ENCODE assay signal across 17 cellular contexts in genomic region chr4:102552781-102553180, GRCh38. TPM values are rescaled to one million over a fixed set of nuclear protein-coding genes. Genes with fewer than 3 reads are reported as not detected.
DNase-seq lines count a peak whose midpoint lies in the region; ATAC-seq, FAIRE-seq and TF ChIP-seq lines count a peak whose summit lies in the region.
"Had no signal": no experiment of that assay in that cellular context is flagged by ENCODE, and none has a peak within 500 bp of the region (broad histone marks: within the 10 kb centered on the region; RNA-seq: fewer than 3 reads in every experiment).

No MANE protein-coding gene starts in this region.

- no peak for DNase-seq in activated naive CD4-positive, alpha-beta T cell treated with anti-CD3 and anti-CD28 coated beads, Interleukin-2, amount 10 ng/mL, durations not matched to agents 7 days and 5 days
- DNase-seq in activated naive CD4-positive, alpha-beta T cell treated with Interleukin-2 at 50 U/mL for 16 hours, result no peak
- DNase-seq in activated B cell treated with CpG ODN at 0.5 μM for 24 hours, result no peak
- DNase-seq in endothelial cell of umbilical vein (ENCODE audit: low read depth, low spot score), result peak; percentile 70
- no peak for DNase-seq in stimulated activated naive CD8-positive, alpha-beta T cell treated with anti-CD3 and anti-CD28 coated beads, Interleukin-15, amount 100 ng/mL, for 72 hours
- DNase-seq in GM19240 (ENCODE audit: insufficient read length, low spot score), result no peak
- DNase-seq: body of pancreas; DMS79 treated with DMSO at 0.1 percent for 48 hours; GOT3; heart left ventricle; NCI-H446; stimulated activated CD4-positive, alpha-beta T cell treated with anti-CD3 and anti-CD28 coated beads, Interleukin-2, amount 100 ng/mL, for 48 hours; T-helper 9 cell had no signal

- no peak overlapping the region for H2AFZ ChIP-seq in endothelial cell of umbilical vein (ENCODE audit: low read depth, low read length)

- H3K4me2 ChIP-seq in endothelial cell of umbilical vein (ENCODE audit: insufficient read depth, low read length), result peak overlapping the region; percentile 58

- TF ChIP-seq CTCF in activated B cell treated with CpG ODN at 0.5 μM for 24 hours (IDR thresholded peaks at IDR 0.05) (no peak), endothelial cell of umbilical vein (IDR thresholded peaks at IDR 0.05; ENCODE audit: extremely low read depth in 1 of 2, insufficient read depth in 1 of 2, low read depth in 1 of 2, low read length in 2 of 2) (no peak)

- ATAC-seq in activated B cell treated with CpG ODN at 0.5 μM for 24 hours (ENCODE audit: low read depth) (peak; percentile 62), HG03571 (IDR thresholded peaks at IDR 0.05; ENCODE audit: unreplicated experiment) (no peak), GM21737 (IDR thresholded peaks at IDR 0.05; ENCODE audit: unreplicated experiment) (no peak)
- peak; percentile 81 for ATAC-seq in stimulated activated naive CD8-positive, alpha-beta T cell treated with anti-CD3 and anti-CD28 coated beads, Interleukin-15, amount 100 ng/mL, for 72 hours
- ATAC-seq: body of pancreas, heart left ventricle, Panc1 had no signal

- H3K4me1 ChIP-seq in endothelial cell of umbilical vein (ENCODE audit: control insufficient read depth, extremely low read depth, insufficient read depth, low read length), result peaks cover 18% of the 10 kb centered on the region

- peak overlapping the region; percentile 40 for H3K27ac ChIP-seq in endothelial cell of umbilical vein (ENCODE audit: insufficient read depth, low read depth, low read length)
- H3K27ac ChIP-seq: body of pancreas had no signal

- no peak overlapping the region for H3K9ac ChIP-seq in endothelial cell of umbilical vein (replicated peaks; ENCODE audit: extremely low read depth, insufficient read depth, low read length)

- H3K27ac Mint-ChIP-seq in activated naive CD4-positive, alpha-beta T cell treated with anti-CD3 and anti-CD28 coated beads, Interleukin-2, amount 10 ng/mL, durations not matched to agents 7 days and 5 days, result peak overlapping the region; percentile 7
- peak overlapping the region; percentile 85 for H3K27ac Mint-ChIP-seq in activated B cell treated with CpG ODN at 0.5 μM for 24 hours
- peak overlapping the region in 1 of 2 donors; percentile 38 for H3K27ac Mint-ChIP-seq in stimulated activated naive CD8-positive, alpha-beta T cell treated with anti-CD3 and anti-CD28 coated beads, Interleukin-15, amount 100 ng/mL, for 72 hours

- H3K9me3 Mint-ChIP-seq in activated naive CD4-positive, alpha-beta T cell treated with anti-CD3 and anti-CD28 coated beads, Interleukin-2, amount 10 ng/mL, durations not matched to agents 7 days and 5 days, result no peaks in the 10 kb centered on the region
- no peaks in the 10 kb centered on the region for H3K9me3 Mint-ChIP-seq in activated B cell treated with CpG ODN at 0.5 μM for 24 hours
- no peaks in the 10 kb centered on the region for H3K9me3 Mint-ChIP-seq in stimulated activated naive CD8-positive, alpha-beta T cell treated with anti-CD3 and anti-CD28 coated beads, Interleukin-15, amount 100 ng/mL, for 72 hours

- no peaks in the 10 kb centered on the region for H3K9me1 ChIP-seq in endothelial cell of umbilical vein (replicated peaks; ENCODE audit: control insufficient read depth, extremely low read depth, insufficient read depth, low read length)

- no peaks in the 10 kb centered on the region for H3K36me3 ChIP-seq in endothelial cell of umbilical vein (ENCODE audit: control insufficient read depth in 2 of 2, extremely low read depth in 1 of 2, insufficient read depth in 2 of 2, low read length in 2 of 2)

- no TSS peak for BruUV-seq in endothelial cell of umbilical vein (replicated peaks; lab: Mats Ljungman, UMichigan)

- TF ChIP-seq POLR2A in endothelial cell of umbilical vein (IDR thresholded peaks at IDR 0.05; ENCODE audit: low read depth, low read length), result no peak

- peaks cover 2% of the 10 kb centered on the region for H3K79me2 ChIP-seq in endothelial cell of umbilical vein (ENCODE audit: control insufficient read depth, insufficient read depth, low read length)

- H3K4me3 Mint-ChIP-seq in activated naive CD4-positive, alpha-beta T cell treated with anti-CD3 and anti-CD28 coated beads, Interleukin-2, amount 10 ng/mL, durations not matched to agents 7 days and 5 days, result no peak overlapping the region
- H3K4me3 Mint-ChIP-seq in activated B cell treated with CpG ODN at 0.5 μM for 24 hours, result peak overlapping the region; percentile 70
- peak overlapping the region; percentile 35 to 65 for H3K4me3 Mint-ChIP-seq in stimulated activated naive CD8-positive, alpha-beta T cell treated with anti-CD3 and anti-CD28 coated beads, Interleukin-15, amount 100 ng/mL, for 72 hours

- no peaks in the 10 kb centered on the region for H3K9me3 ChIP-seq in endothelial cell of umbilical vein (replicated peaks; ENCODE audit: control insufficient read depth, insufficient read depth, low read length)
- H3K9me3 ChIP-seq: body of pancreas, heart left ventricle had no signal

- no peaks in the 10 kb centered on the region for H4K20me1 ChIP-seq in endothelial cell of umbilical vein (replicated peaks; ENCODE audit: control insufficient read depth, extremely low read depth, insufficient read depth, low read length)

- H3K36me3 Mint-ChIP-seq in activated naive CD4-positive, alpha-beta T cell treated with anti-CD3 and anti-CD28 coated beads, Interleukin-2, amount 10 ng/mL, durations not matched to agents 7 days and 5 days, result peaks cover 50% of the 10 kb centered on the region
- H3K36me3 Mint-ChIP-seq in activated B cell treated with CpG ODN at 0.5 μM for 24 hours (ENCODE audit: low read depth), result peaks cover 53% of the 10 kb centered on the region

- no peaks in the 10 kb centered on the region for H3K27me3 ChIP-seq in endothelial cell of umbilical vein (ENCODE audit: control insufficient read depth in 2 of 2, insufficient read depth in 2 of 2, low read length in 2 of 2)
- H3K27me3 ChIP-seq: body of pancreas, heart left ventricle had no signal

- dilution Hi-C loops in endothelial cell of umbilical vein (cut with MboI; ENCODE audit: extremely low pct_ligation_motif_present, low sequenced_read_pairs), result no loop called here

- intact Hi-C loops in activated B cell treated with CpG ODN at 0.5 μM for 24 hours (cut with micrococcal nuclease), result loop anchor here (1.0 to 2.0 kb wide), 2 partner anchors 12 to 16 kb away; no protein-coding TSS in a partner anchor
- intact Hi-C loops in endothelial cell of umbilical vein (cut with micrococcal nuclease), result no loop called here

- POLR2A ChIA-PET in activated B cell treated with CpG ODN at 0.5 μM for 24 hours (lab: Charles Lee), result interaction anchor here (1.7 to 2.5 kb wide), 2 partner anchors 12 to 51 kb away, joined by 5 to 9 read pairs; partner anchors contain the start of gene NFKB1
- POLR2A ChIA-PET in endothelial cell of umbilical vein (lab: Charles Lee), result no interaction called here

- peak; percentile 24 for FAIRE-seq in endothelial cell of umbilical vein (lab: Jason Lieb, UNC)
- FAIRE-seq: endometrium had no signal

- no peak overlapping the region for H3K4me3 ChIP-seq in endothelial cell of umbilical vein (replicated peaks in 1 of 3; ENCODE audit: insufficient read depth in 1 of 3, low read depth in 1 of 3, low read length in 3 of 3)
- H3K4me3 ChIP-seq: body of pancreas, heart left ventricle had no signal

- CTCF ChIA-PET in activated naive CD4-positive, alpha-beta T cell treated with anti-CD3 and anti-CD28 coated beads, Interleukin-2, amount 10 ng/mL, durations not matched to agents 7 days and 5 days (lab: Charles Lee), result no interaction called here
- CTCF ChIA-PET in activated B cell treated with CpG ODN at 0.5 μM for 24 hours (lab: Charles Lee) (interaction anchor here (1.2 kb wide), 1 partner anchor 10 kb away, joined by 4 read pairs; no protein-coding TSS in a partner anchor), endothelial cell of umbilical vein (lab: Charles Lee) (interaction anchor here (1.1 to 1.3 kb wide), 2 partner anchors 16 kb away, joined by 3 read pairs; no protein-coding TSS in a partner anchor)

- H3K27me3 Mint-ChIP-seq in activated naive CD4-positive, alpha-beta T cell treated with anti-CD3 and anti-CD28 coated beads, Interleukin-2, amount 10 ng/mL, durations not matched to agents 7 days and 5 days, result no peaks in the 10 kb centered on the region
- H3K27me3 Mint-ChIP-seq in activated B cell treated with CpG ODN at 0.5 μM for 24 hours, result no peaks in the 10 kb centered on the region
- no peaks in the 10 kb centered on the region for H3K27me3 Mint-ChIP-seq in stimulated activated naive CD8-positive, alpha-beta T cell treated with anti-CD3 and anti-CD28 coated beads, Interleukin-15, amount 100 ng/mL, for 72 hours

- peaks cover 39% of the 10 kb centered on the region for H3K4me1 Mint-ChIP-seq in activated naive CD4-positive, alpha-beta T cell treated with anti-CD3 and anti-CD28 coated beads, Interleukin-2, amount 10 ng/mL, durations not matched to agents 7 days and 5 days
- peaks cover 56% of the 10 kb centered on the region for H3K4me1 Mint-ChIP-seq in activated B cell treated with CpG ODN at 0.5 μM for 24 hours
- H3K4me1 Mint-ChIP-seq in stimulated activated naive CD8-positive, alpha-beta T cell treated with anti-CD3 and anti-CD28 coated beads, Interleukin-15, amount 100 ng/mL, for 72 hours, result peaks cover 55% of the 10 kb centered on the region

TF ChIP-seq in endothelial cell of umbilical vein, 7 proteins besides CTCF, POLR2A, EP300 and RAD21 (continues in another document):
- no peak for TF ChIP-seq FOS (IDR thresholded peaks at IDR 0.05; ENCODE audit: borderline replicate concordance, insufficient read depth, low read length)
- no peak for TF ChIP-seq EZH2 (IDR thresholded peaks at IDR 0.05; ENCODE audit: borderline replicate concordance, low read depth, low read length, severe bottlenecking)
- TF ChIP-seq MYC (IDR thresholded peaks at IDR 0.05; ENCODE audit: low read depth, low read length), result no peak
- TF ChIP-seq GATA2 (IDR thresholded peaks at IDR 0.05; ENCODE audit: insufficient read depth, insufficient read length, low read depth, low read length), result no peak
- TF ChIP-seq POLR2AphosphoS5 (IDR thresholded peaks at IDR 0.05; ENCODE audit: insufficient read depth, low read depth, low read length), result no peak
- TF ChIP-seq JUN (IDR thresholded peaks at IDR 0.05; ENCODE audit: borderline replicate concordance, insufficient read depth, insufficient read length, low read depth), result no peak

RNA-seq across cellular contexts. Expression of gene NFKB1, which starts 51.6 kb away (rescaled TPM):
- total RNA-seq in activated B cell treated with CpG ODN at 0.5 μM for 24 hours (274 and 308 TPM in 2 replicates), endothelial cell of umbilical vein (41.4 and 42.0 TPM in 2 replicates)
- 18.2 and 21.3 TPM in 2 replicates for polyA plus RNA-seq in endothelial cell of umbilical vein
- polyA plus RNA-seq in endothelial cell of umbilical vein (2011; cell fraction: cytosol; rRNA removed), result 27.2 and 29.1 TPM in 2 replicates
- 40.3 and 46.2 TPM in 2 replicates for polyA plus RNA-seq in endothelial cell of umbilical vein (2011; cell fraction: nucleus; rRNA removed)
- 30.0 and 30.1 TPM in 2 replicates for polyA plus RNA-seq in endothelial cell of umbilical vein (2012)
- 36.7 and 39.1 TPM in 2 replicates for polyA minus RNA-seq in endothelial cell of umbilical vein
- 19.0 TPM for polyA minus RNA-seq in endothelial cell of umbilical vein (2011; cell fraction: cytosol; rRNA and poly(A)+ RNA removed)
- 42.7 and 55.0 TPM in 2 replicates for polyA minus RNA-seq in endothelial cell of umbilical vein (2011; cell fraction: nucleus; rRNA and poly(A)+ RNA removed)

Comparison
In these comparisons a context has a peak if more than half of its experiments do, and no peak if none do; other contexts are left out.
1. ATAC-seq: peak in activated B cell treated with CpG ODN at 0.5 μM for 24 hours (single experiment) and stimulated activated naive CD8-positive, alpha-beta T cell treated with anti-CD3 and anti-CD28 coated beads, Interleukin-15, amount 100 ng/mL, for 72 hours (single experiment); none in HG03571 (single experiment) and GM21737 (single experiment).